ENCODE assay signal across 8 cellular contexts in the genomic region with DNA sequence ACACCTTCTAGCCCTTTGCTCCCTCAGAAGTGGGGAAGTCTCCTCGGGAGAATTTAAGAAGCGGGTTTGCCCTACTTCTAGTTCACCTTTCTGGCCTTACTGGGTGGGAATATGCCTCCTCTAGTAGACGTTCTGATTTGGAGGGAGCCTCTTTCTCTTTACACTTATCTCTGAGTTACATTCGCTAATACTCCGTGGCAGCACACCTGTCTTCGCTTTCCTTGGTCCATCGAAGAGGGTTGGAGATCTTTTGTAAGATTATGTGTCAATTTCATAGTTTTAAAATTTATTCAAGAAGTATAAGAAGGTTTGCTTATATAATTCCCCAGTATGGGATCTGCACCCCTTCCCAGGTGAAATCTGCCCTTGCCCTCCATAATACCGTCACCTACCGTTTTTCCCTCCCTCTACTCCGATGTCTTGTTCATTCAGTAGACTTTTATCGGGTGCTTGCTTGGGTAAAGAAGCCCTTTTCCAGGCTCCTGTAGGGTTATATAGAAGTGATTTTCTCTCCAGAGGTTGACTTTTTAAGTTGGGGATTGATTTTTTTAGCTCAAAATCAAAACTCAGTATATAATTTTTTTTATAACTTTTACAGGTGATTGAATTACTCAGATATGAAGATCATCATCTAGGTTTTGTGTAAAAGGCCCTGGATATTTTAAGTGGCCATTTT. TPM values are rescaled to one million over a fixed set of nuclear protein-coding genes. Genes with fewer than 3 reads are reported as not detected.
DNase-seq lines count a peak whose midpoint lies in the region; ATAC-seq lines count a peak whose summit lies in the region.

No MANE protein-coding gene starts in this region.

- 0 to 1% (median 1%) methylated on average over 11 of the region's 11 CpGs for WGBS in adipose tissue, 3 donors

- H3K27ac ChIP-seq in adipose tissue (ENCODE audit: low read depth, low read length) (peak overlapping the region; percentile 76), layer of hippocampus (ENCODE audit: low read depth, low read length) (peak overlapping the region; percentile 99), temporal lobe (ENCODE audit: low read depth, low read length) (peak overlapping the region; percentile 99)

- DNase-seq in ACHN (peak; percentile 24), HK-2 (ENCODE audit: unreplicated experiment) (peak; percentile 8), activated gamma-delta T cell (lab: John Stamatoyannopoulos, UW) (no peak)
- no peak for DNase-seq in activated CD4-positive, CD25-positive, alpha-beta regulatory T cell (lab: John Stamatoyannopoulos, UW)

- no peak for ATAC-seq in HG03196 (IDR thresholded peaks at IDR 0.05; ENCODE audit: unreplicated experiment)

- H3K27me3 ChIP-seq in layer of hippocampus (ENCODE audit: control insufficient read depth, insufficient read depth, low read length), result no peaks in the 10 kb centered on the region

- in situ Hi-C loops in ACHN (cut with HindIII; ENCODE audit: low pct_ligation_motif_present, low pct_unique_long_range_greater_than_20kb, low sequenced_read_pairs), result no loop called here

RNA-seq across cellular contexts. Expression of gene GPBP1, which starts 1.1 kb away (rescaled TPM):
- polyA plus RNA-seq in adipose tissue, result 10 to 100 TPM; 19.7 to 40.4 (median 33.2) TPM
- total RNA-seq in temporal lobe, result 118 TPM

Comparison
In these comparisons a context has a peak if more than half of its experiments do, and no peak if none do; other contexts are left out.
1. DNase-seq: peak in ACHN (single experiment) and HK-2 (single experiment); none in activated CD4-positive, CD25-positive, alpha-beta regulatory T cell (0 of 4) and activated gamma-delta T cell (single experiment).
2. Peak in every context shown above with its lines, with median percentiles within 50 percentile points of each other: H3K27ac ChIP-seq.